ENCODE assay signal across 28 cellular contexts in genomic region chr7:34751725-34752643, GRCh38.
DNase-seq lines count a peak whose midpoint lies in the region; ATAC-seq lines count a peak whose summit lies in the region.
"Had no signal": no experiment of that assay in that cellular context is flagged by ENCODE, and none has a peak within 500 bp of the region (broad histone marks: within the 10 kb centered on the region; RNA-seq: fewer than 3 reads in every experiment).

No MANE protein-coding gene starts in this region.

- H3K9me3 Mint-ChIP-seq in stimulated activated naive CD8-positive, alpha-beta T cell treated with anti-CD3 and anti-CD28 coated beads, Interleukin-15, amount 100 ng/mL, for 72 hours = no peaks in the 10 kb centered on the region
- H3K9me3 Mint-ChIP-seq: activated B cell treated with CpG ODN at 0.5 μM for 24 hours; activated naive CD8-positive, alpha-beta T cell treated with anti-CD3 and anti-CD28 coated beads, Interleukin-2, amount 10 ng/mL, durations not matched to agents 7 days and 5 days had no signal

- no peak for DNase-seq in stimulated activated naive CD8-positive, alpha-beta T cell treated with anti-CD3 and anti-CD28 coated beads, Interleukin-15, amount 100 ng/mL, for 72 hours
- no peak for DNase-seq in stimulated activated naive CD8-positive, alpha-beta T cell treated with anti-CD3 and anti-CD28 coated beads, Interleukin-15, Interleukin-2, amounts not matched to agents 100 U/mL and 50 U/mL, for 24 hours
- DNase-seq in left kidney (ENCODE audit: low read depth, low spot score) (peak; percentile 58), cerebellar cortex (ENCODE audit: low spot score) (no peak), NCI-H1417 (lab: John Stamatoyannopoulos, UW) (no peak)
- no peak for DNase-seq in activated naive CD4-positive, alpha-beta T cell treated with anti-CD3 and anti-CD28 coated beads, Interleukin-2, amount 50 U/mL, for 16 hours
- DNase-seq: activated B cell treated with CpG ODN at 0.5 μM for 24 hours; activated CD4-positive, alpha-beta T cell treated with anti-CD3 and anti-CD28 coated beads, Interleukin-2, amount 50 U/mL, for 48 hours; activated CD8-positive, alpha-beta memory T cell treated with anti-CD3 and anti-CD28 coated beads, Interleukin-2, amount 50 U/mL, for 48 hours; activated naive CD8-positive, alpha-beta T cell treated with anti-CD3 and anti-CD28 coated beads, Interleukin-2, amount 10 ng/mL, durations not matched to agents 7 days and 5 days; DMS 273 treated with DMSO at 0.1 percent for 48 hours; effector CD8-positive, alpha-beta T cell; gastrocnemius medialis; GF-D8; Karpas-422; NCI-H1048; NCI-H2029; NCI-H226; NCI-H774; nucleus accumbens; OCI-M1; stimulated activated CD4-positive, alpha-beta T cell treated with anti-CD3 and anti-CD28 coated beads, Interleukin-2, amount 100 ng/mL, for 48 hours; stimulated activated naive CD4-positive, alpha-beta T cell treated with Interleukin-2 at 50 U/mL for 16 hours; T1000; thyroid gland had no signal

- ATAC-seq in stimulated activated naive CD8-positive, alpha-beta T cell treated with anti-CD3 and anti-CD28 coated beads, Interleukin-15, amount 100 ng/mL, for 72 hours = peak; percentile 21
- ATAC-seq in stimulated activated naive CD8-positive, alpha-beta T cell treated with anti-CD3 and anti-CD28 coated beads, Interleukin-15, Interleukin-2, amounts not matched to agents 100 U/mL and 50 U/mL, for 24 hours = no peak
- ATAC-seq in HG03432 (IDR thresholded peaks at IDR 0.05; ENCODE audit: unreplicated experiment) (peak; percentile 26), esophagus mucosa (no peak)
- ATAC-seq: gastrocnemius medialis, Right ventricle myocardium inferior had no signal

- H3K4me1 Mint-ChIP-seq in stimulated activated naive CD8-positive, alpha-beta T cell treated with anti-CD3 and anti-CD28 coated beads, Interleukin-15, amount 100 ng/mL, for 72 hours = no peaks in the 10 kb centered on the region
- H3K4me1 Mint-ChIP-seq: activated B cell treated with CpG ODN at 0.5 μM for 24 hours; activated naive CD8-positive, alpha-beta T cell treated with anti-CD3 and anti-CD28 coated beads, Interleukin-2, amount 10 ng/mL, durations not matched to agents 7 days and 5 days had no signal

- no peak overlapping the region for H3K4me3 Mint-ChIP-seq in stimulated activated naive CD8-positive, alpha-beta T cell treated with anti-CD3 and anti-CD28 coated beads, Interleukin-15, amount 100 ng/mL, for 72 hours
- H3K4me3 Mint-ChIP-seq: activated B cell treated with CpG ODN at 0.5 μM for 24 hours; activated naive CD8-positive, alpha-beta T cell treated with anti-CD3 and anti-CD28 coated beads, Interleukin-2, amount 10 ng/mL, durations not matched to agents 7 days and 5 days had no signal

- H3K27me3 Mint-ChIP-seq in stimulated activated naive CD8-positive, alpha-beta T cell treated with anti-CD3 and anti-CD28 coated beads, Interleukin-15, amount 100 ng/mL, for 72 hours = no peaks in the 10 kb centered on the region
- H3K27me3 Mint-ChIP-seq: activated B cell treated with CpG ODN at 0.5 μM for 24 hours; activated naive CD8-positive, alpha-beta T cell treated with anti-CD3 and anti-CD28 coated beads, Interleukin-2, amount 10 ng/mL, durations not matched to agents 7 days and 5 days had no signal

- H3K27ac Mint-ChIP-seq in stimulated activated naive CD8-positive, alpha-beta T cell treated with anti-CD3 and anti-CD28 coated beads, Interleukin-15, amount 100 ng/mL, for 72 hours = no peak overlapping the region
- H3K27ac Mint-ChIP-seq: activated B cell treated with CpG ODN at 0.5 μM for 24 hours; activated naive CD8-positive, alpha-beta T cell treated with anti-CD3 and anti-CD28 coated beads, Interleukin-2, amount 10 ng/mL, durations not matched to agents 7 days and 5 days had no signal

Comparison
In these comparisons a context has a peak if more than half of its experiments do, and no peak if none do; other contexts are left out.
1. ATAC-seq: peak in stimulated activated naive CD8-positive, alpha-beta T cell treated with anti-CD3 and anti-CD28 coated beads, Interleukin-15, amount 100 ng/mL, for 72 hours (single experiment) and HG03432 (single experiment); none in stimulated activated naive CD8-positive, alpha-beta T cell treated with anti-CD3 and anti-CD28 coated beads, Interleukin-15, Interleukin-2, amounts not matched to agents 100 U/mL and 50 U/mL, for 24 hours (single experiment) and esophagus mucosa (single experiment).